In the genomic region with DNA sequence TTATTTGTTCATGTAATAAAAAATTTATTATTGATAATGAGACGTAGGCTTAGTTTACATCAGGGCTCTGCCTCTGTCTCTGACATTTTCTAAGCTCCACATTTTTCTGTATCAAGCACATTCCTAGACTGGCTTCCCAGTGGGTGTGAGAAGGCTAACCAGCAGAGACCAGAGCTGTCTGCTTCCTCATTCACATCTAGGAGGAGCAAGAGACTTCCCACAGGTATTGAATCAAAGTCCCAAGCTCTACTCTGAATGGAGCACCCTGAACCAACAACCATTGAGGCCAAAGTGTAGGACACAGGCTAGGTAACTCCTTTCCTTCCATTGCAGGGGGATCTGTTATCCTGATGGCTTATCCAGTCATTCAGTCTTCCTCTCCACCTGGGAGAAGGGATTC, we compare ENCODE assay signal across 17 cellular contexts.
A peak's percentile ranks its signal among the peaks of the same experiment; 100 is the strongest.
DNase-seq lines count a peak whose midpoint lies in the region; ATAC-seq and TF ChIP-seq lines count a peak whose summit lies in the region.
"Had no signal": no experiment of that assay in that cellular context is flagged by ENCODE, and none has a peak within 500 bp of the region (broad histone marks: within the 10 kb centered on the region; RNA-seq: fewer than 3 reads in every experiment).

No MANE protein-coding gene starts in this region.

- no peak for ATAC-seq in naive thymus-derived CD4-positive, alpha-beta T cell
- ATAC-seq in gastrocnemius medialis (no peak), HG03432 (IDR thresholded peaks at IDR 0.05; ENCODE audit: unreplicated experiment) (no peak)
- ATAC-seq: GM12878 had no signal

- peaks cover 10 to 21% of the 10 kb centered on the region in 2 donors for H3K36me3 Mint-ChIP-seq in CD4-positive, alpha-beta memory T cell
- peaks cover 4 to 17% (median 8%) of the 10 kb centered on the region in 5 donors for H3K36me3 Mint-ChIP-seq in naive thymus-derived CD4-positive, alpha-beta T cell
- H3K36me3 Mint-ChIP-seq: IgD-negative memory B cell had no signal

- H3K9me3 ChIP-seq in CD4-positive, alpha-beta memory T cell (ENCODE audit: control insufficient read depth in 1 of 2, low read length in 2 of 2), result no peaks in the 10 kb centered on the region
- no peaks in the 10 kb centered on the region for H3K9me3 ChIP-seq in naive thymus-derived CD4-positive, alpha-beta T cell (ENCODE audit: control insufficient read depth in 2 of 3, low read length in 3 of 3)
- H3K9me3 ChIP-seq in gastrocnemius medialis, result no peaks in the 10 kb centered on the region
- H3K9me3 ChIP-seq: Peyer's patch had no signal

- H3K4me3 ChIP-seq in CD4-positive, alpha-beta memory T cell (ENCODE audit: low read length in 2 of 2), result no peak overlapping the region
- H3K4me3 ChIP-seq in H7 (ENCODE audit: insufficient read depth, low read depth, low read length) (no peak overlapping the region), choroid plexus epithelial cell (ENCODE audit: low read depth, low read length) (no peak overlapping the region), gastrocnemius medialis (no peak overlapping the region)
- H3K4me3 ChIP-seq in naive thymus-derived CD4-positive, alpha-beta T cell (ENCODE audit: low read length), result no peak overlapping the region
- H3K4me3 ChIP-seq: GM12878, Peyer's patch had no signal

- in situ Hi-C loops in gastrocnemius medialis (cut with MboI; ENCODE audit: low sequenced_read_pairs in 4 of 4), result no loop called here

- no peak overlapping the region for H3K4me3 Mint-ChIP-seq in CD4-positive, alpha-beta memory T cell
- H3K4me3 Mint-ChIP-seq in naive thymus-derived CD4-positive, alpha-beta T cell, result no peak overlapping the region
- H3K4me3 Mint-ChIP-seq: CD14-positive monocyte, IgD-negative memory B cell had no signal

- POLR2A ChIA-PET in CD4-positive, alpha-beta memory T cell (lab: Charles Lee; ENCODE audit: partially characterized antibody), result interaction anchor here (1.0 to 2.6 kb wide), 5 partner anchors 10 to 299 kb away, joined by 4 to 11 read pairs (median 8); partner anchors contain the start of genes EMB and PARP8
- POLR2A ChIA-PET in naive thymus-derived CD4-positive, alpha-beta T cell (lab: Charles Lee), result interaction anchor here (0.7 to 1.5 kb wide), 5 partner anchors 9 to 28 kb away, joined by 3 to 5 read pairs (median 4); no protein-coding TSS in a partner anchor

- H3K4me1 ChIP-seq in CD4-positive, alpha-beta memory T cell (ENCODE audit: insufficient read depth, low read length), result peaks cover 69% of the 10 kb centered on the region
- peaks cover 28 to 44% of the 10 kb centered on the region in 2 donors for H3K4me1 ChIP-seq in naive thymus-derived CD4-positive, alpha-beta T cell (ENCODE audit: control insufficient read depth in 2 of 2, insufficient read depth in 2 of 2, low read length in 2 of 2)
- H3K4me1 ChIP-seq in gastrocnemius medialis, result no peaks in the 10 kb centered on the region
- H3K4me1 ChIP-seq: Peyer's patch had no signal

- H3K27me3 Mint-ChIP-seq in CD4-positive, alpha-beta memory T cell, result no peaks in the 10 kb centered on the region
- H3K27me3 Mint-ChIP-seq in naive thymus-derived CD4-positive, alpha-beta T cell, result no peaks in the 10 kb centered on the region
- H3K27me3 Mint-ChIP-seq: IgD-negative memory B cell had no signal

- TF ChIP-seq CTCF in choroid plexus epithelial cell (conservative IDR thresholded peaks at IDR 0.05; ENCODE audit: low read depth, low read length), result no peak
- TF ChIP-seq CTCF in gastrocnemius medialis (IDR thresholded peaks at IDR 0.05 in 4 of 5, conservative IDR thresholded peaks at IDR 0.05 in 1 of 5), result no peak

- H3K9me3 Mint-ChIP-seq in CD4-positive, alpha-beta memory T cell, result peaks cover 0 to 3% (median 0%) of the 10 kb centered on the region in 8 donors
- H3K9me3 Mint-ChIP-seq in naive thymus-derived CD4-positive, alpha-beta T cell, result peaks cover 0 to 4% (median 0%) of the 10 kb centered on the region in 11 donors
- H3K9me3 Mint-ChIP-seq: CD14-positive monocyte had no signal

- no peaks in the 10 kb centered on the region for H3K36me3 ChIP-seq in CD4-positive, alpha-beta memory T cell (ENCODE audit: insufficient read depth, low read length)
- no peaks in the 10 kb centered on the region for H3K36me3 ChIP-seq in H7 (replicated peaks; ENCODE audit: control insufficient read depth, insufficient read depth, low read length)
- peaks cover 0 to 5% (median 0%) of the 10 kb centered on the region in 3 experiments for H3K36me3 ChIP-seq in naive thymus-derived CD4-positive, alpha-beta T cell (ENCODE audit: control insufficient read depth in 2 of 3, insufficient read depth in 3 of 3, low read length in 3 of 3)
- H3K36me3 ChIP-seq in gastrocnemius medialis, result no peaks in the 10 kb centered on the region
- H3K36me3 ChIP-seq: Peyer's patch had no signal

- CTCF ChIA-PET in CD4-positive, alpha-beta memory T cell (lab: Charles Lee; ENCODE audit: partially characterized antibody), result interaction anchor here (0.9 to 1.9 kb wide), 6 partner anchors 8 to 303 kb away, joined by 3 to 7 read pairs (median 4); no protein-coding TSS in a partner anchor
- CTCF ChIA-PET in naive thymus-derived CD4-positive, alpha-beta T cell (lab: Charles Lee), result interaction anchor here (1.3 kb wide), 1 partner anchor 13 kb away, joined by 5 read pairs; no protein-coding TSS in a partner anchor

- peak overlapping the region in 5 of 7 donors; percentile 27 to 79 (median 62) for H3K27ac Mint-ChIP-seq in CD4-positive, alpha-beta memory T cell
- H3K27ac Mint-ChIP-seq in naive thymus-derived CD4-positive, alpha-beta T cell, result peak overlapping the region in 5 of 9 donors; percentile 28 to 90 (median 76)

- intact Hi-C loops in CD4-positive, alpha-beta memory T cell (cut with micrococcal nuclease), result no loop called here
- intact Hi-C loops in naive thymus-derived CD4-positive, alpha-beta T cell (cut with micrococcal nuclease), result no loop called here
- intact Hi-C loops in gastrocnemius medialis (cut with DNase I; ENCODE audit: low total_unique reads), result no loop called here

- TF ChIP-seq POLR2A in gastrocnemius medialis (IDR thresholded peaks at IDR 0.05), result no peak

- DNase-seq in CD4-positive, alpha-beta memory T cell, result no peak
- peak; percentile 10 for DNase-seq in H7
- DNase-seq in choroid plexus epithelial cell (ENCODE audit: low read depth), result peak; percentile 43
- no peak for DNase-seq in naive thymus-derived CD4-positive, alpha-beta T cell
- no peak for DNase-seq in gastrocnemius medialis
- DNase-seq in NCI-H1048 (lab: John Stamatoyannopoulos, UW), result no peak
- DNase-seq: Calu3, MV-4-11, NCI-H1436, NCI-H2081, NCI-H510A treated with DMSO at 0.1 percent for 48 hours, Peyer's patch, SHP77 had no signal

- H3K27me3 ChIP-seq in CD4-positive, alpha-beta memory T cell (ENCODE audit: insufficient read depth, low read length), result no peaks in the 10 kb centered on the region
- H3K27me3 ChIP-seq in H7 (ENCODE audit: control insufficient read depth, insufficient read depth, low read length) (no peaks in the 10 kb centered on the region), gastrocnemius medialis (no peaks in the 10 kb centered on the region)
- no peaks in the 10 kb centered on the region for H3K27me3 ChIP-seq in naive thymus-derived CD4-positive, alpha-beta T cell (ENCODE audit: control insufficient read depth in 2 of 2, insufficient read depth in 2 of 2, low read length in 2 of 2)
- H3K27me3 ChIP-seq: Peyer's patch had no signal

- no peak overlapping the region for H3K27ac ChIP-seq in CD4-positive, alpha-beta memory T cell (ENCODE audit: low read depth, low read length)
- no peak overlapping the region for H3K27ac ChIP-seq in naive thymus-derived CD4-positive, alpha-beta T cell (ENCODE audit: low read depth, low read length)
- no peak overlapping the region for H3K27ac ChIP-seq in gastrocnemius medialis
- H3K27ac ChIP-seq: Peyer's patch had no signal

- peaks cover 53 to 80% (median 67%) of the 10 kb centered on the region in 4 donors for H3K4me1 Mint-ChIP-seq in CD4-positive, alpha-beta memory T cell
- H3K4me1 Mint-ChIP-seq in naive thymus-derived CD4-positive, alpha-beta T cell, result peaks cover 22 to 88% (median 71%) of the 10 kb centered on the region in 7 donors

Comparison
In these comparisons a context has a peak if more than half of its experiments do, and no peak if none do; other contexts are left out.
1. DNase-seq: peak in H7 (single experiment) and choroid plexus epithelial cell (single experiment); none in CD4-positive, alpha-beta memory T cell (0 of 5), naive thymus-derived CD4-positive, alpha-beta T cell (0 of 9), gastrocnemius medialis (0 of 2) and NCI-H1048 (single experiment).